In genomic region chr19:5959260-5960004, GRCh38 we compare ENCODE assay signal across 10 cellular contexts. TPM values are rescaled to one million over a fixed set of nuclear protein-coding genes. Genes with fewer than 3 reads are reported as not detected.
A peak's percentile ranks its signal among the peaks of the same experiment; 100 is the strongest.
DNase-seq lines count a peak whose midpoint lies in the region; ATAC-seq and TF ChIP-seq lines count a peak whose summit lies in the region.
"Had no signal": no experiment of that assay in that cellular context is flagged by ENCODE, and none has a peak within 500 bp of the region (broad histone marks: within the 10 kb centered on the region; RNA-seq: fewer than 3 reads in every experiment).

No MANE protein-coding gene starts in this region.

- H3K4me3 Mint-ChIP-seq in natural killer cell: peak overlapping the region; percentile 49
- no peak overlapping the region for H3K4me3 Mint-ChIP-seq in natural killer cell treated with Interleukin-12 subunit alpha and Interleukin-12 subunit beta and Interleukin-15 and Interleukin-18, amount 100 ng/mL, for 72 hours
- H3K4me3 Mint-ChIP-seq in central memory CD8-positive, alpha-beta T cell: no peak overlapping the region
- H3K4me3 Mint-ChIP-seq in naive thymus-derived CD8-positive, alpha-beta T cell: peak overlapping the region in 7 of 10 donors; percentile 22 to 88 (median 70)

- no peaks in the 10 kb centered on the region for H3K36me3 Mint-ChIP-seq in natural killer cell
- no peaks in the 10 kb centered on the region for H3K36me3 Mint-ChIP-seq in natural killer cell treated with Interleukin-12 subunit alpha and Interleukin-12 subunit beta and Interleukin-15 and Interleukin-18, amount 100 ng/mL, for 72 hours
- peaks cover 12% of the 10 kb centered on the region for H3K36me3 Mint-ChIP-seq in central memory CD8-positive, alpha-beta T cell (ENCODE audit: insufficient read depth)
- H3K36me3 Mint-ChIP-seq in naive thymus-derived CD8-positive, alpha-beta T cell: peaks cover 0 to 6% (median 0%) of the 10 kb centered on the region in 3 donors

- peak overlapping the region; percentile 94 to 96 for H3K27ac Mint-ChIP-seq in natural killer cell
- peak overlapping the region in 1 of 2 donors; percentile 28 for H3K27ac Mint-ChIP-seq in natural killer cell treated with Interleukin-12 subunit alpha and Interleukin-12 subunit beta and Interleukin-15 and Interleukin-18, amount 100 ng/mL, for 72 hours
- H3K27ac Mint-ChIP-seq in central memory CD8-positive, alpha-beta T cell (ENCODE audit: low read depth): peak overlapping the region; percentile 94
- peak overlapping the region; percentile 95 to 100 (median 100) for H3K27ac Mint-ChIP-seq in naive thymus-derived CD8-positive, alpha-beta T cell

- no peaks in the 10 kb centered on the region for H3K27me3 Mint-ChIP-seq in natural killer cell (ENCODE audit: low read depth in 2 of 2)
- no peaks in the 10 kb centered on the region for H3K27me3 Mint-ChIP-seq in natural killer cell treated with Interleukin-12 subunit alpha and Interleukin-12 subunit beta and Interleukin-15 and Interleukin-18, amount 100 ng/mL, for 72 hours
- no peaks in the 10 kb centered on the region for H3K27me3 Mint-ChIP-seq in central memory CD8-positive, alpha-beta T cell
- no peaks in the 10 kb centered on the region for H3K27me3 Mint-ChIP-seq in naive thymus-derived CD8-positive, alpha-beta T cell

- peaks cover 62 to 82% of the 10 kb centered on the region in 2 donors for H3K4me1 Mint-ChIP-seq in natural killer cell
- peaks cover 50 to 62% of the 10 kb centered on the region in 2 donors for H3K4me1 Mint-ChIP-seq in natural killer cell treated with Interleukin-12 subunit alpha and Interleukin-12 subunit beta and Interleukin-15 and Interleukin-18, amount 100 ng/mL, for 72 hours (ENCODE audit: low read depth in 2 of 2)
- peaks cover 74% of the 10 kb centered on the region for H3K4me1 Mint-ChIP-seq in central memory CD8-positive, alpha-beta T cell
- peaks cover 39 to 97% (median 90%) of the 10 kb centered on the region in 4 donors for H3K4me1 Mint-ChIP-seq in naive thymus-derived CD8-positive, alpha-beta T cell

- no peaks in the 10 kb centered on the region for H3K9me3 Mint-ChIP-seq in natural killer cell
- H3K9me3 Mint-ChIP-seq in natural killer cell treated with Interleukin-12 subunit alpha and Interleukin-12 subunit beta and Interleukin-15 and Interleukin-18, amount 100 ng/mL, for 72 hours: no peaks in the 10 kb centered on the region
- no peaks in the 10 kb centered on the region for H3K9me3 Mint-ChIP-seq in central memory CD8-positive, alpha-beta T cell
- no peaks in the 10 kb centered on the region for H3K9me3 Mint-ChIP-seq in naive thymus-derived CD8-positive, alpha-beta T cell

- no peak for DNase-seq in natural killer cell
- DNase-seq in natural killer cell treated with Interleukin-12 subunit alpha and Interleukin-12 subunit beta and Interleukin-15 and Interleukin-18, amount 100 ng/mL, for 72 hours (ENCODE audit: low spot score): no peak
- DNase-seq in central memory CD8-positive, alpha-beta T cell (ENCODE audit: low spot score in 2 of 2): no peak
- no peak for DNase-seq in naive thymus-derived CD8-positive, alpha-beta T cell
- no peak for DNase-seq in NCI-H2196 treated with DMSO at 0.1 percent for 48 hours (lab: John Stamatoyannopoulos, UW; ENCODE audit: unreplicated experiment)
- no peak for DNase-seq in retina
- no peak for DNase-seq in 8988T
- DNase-seq: NCI-H1048; stimulated activated CD4-positive, alpha-beta T cell treated with anti-CD3 and anti-CD28 coated beads, Interleukin-15, amount 100 ng/mL, for 24 hours had no signal

- ATAC-seq in natural killer cell (no peak), HG02571 (IDR thresholded peaks at IDR 0.05; ENCODE audit: unreplicated experiment) (no peak)
- no peak for ATAC-seq in natural killer cell treated with Interleukin-12 subunit alpha and Interleukin-12 subunit beta and Interleukin-15 and Interleukin-18, amount 100 ng/mL, for 72 hours
- no peak for ATAC-seq in central memory CD8-positive, alpha-beta T cell (replicated peaks; ENCODE audit: extremely low read depth, poor library complexity, severe bottlenecking)
- ATAC-seq in naive thymus-derived CD8-positive, alpha-beta T cell: no peak

- intact Hi-C loops in natural killer cell (cut with micrococcal nuclease): no loop called here

- TF ChIP-seq CTCF in natural killer cell (IDR thresholded peaks at IDR 0.05): no peak

- POLR2A ChIA-PET in naive thymus-derived CD8-positive, alpha-beta T cell (lab: Charles Lee): interaction anchor here (0.6 to 6.0 kb wide), 5 partner anchors 9 to 131 kb away, joined by 3 to 81 read pairs (median 6); partner anchors contain the start of genes NDUFA11 and VMAC

RNA-seq across cellular contexts. Expression of gene RANBP3, which starts 18.5 kb away (rescaled TPM):
- 10 to 100 TPM; 73.9 to 95.2 (median 89.7) TPM for total RNA-seq in natural killer cell
- 100 to 1,000 TPM in 1 of 2 donors, 10 to 100 TPM in 1; 96.5 to 119 TPM for total RNA-seq in natural killer cell treated with Interleukin-12 subunit alpha and Interleukin-12 subunit beta and Interleukin-15 and Interleukin-18, amount 100 ng/mL, for 72 hours
- total RNA-seq in naive thymus-derived CD8-positive, alpha-beta T cell: 100 to 1,000 TPM; 128 to 145 TPM
- polyA plus RNA-seq in naive thymus-derived CD8-positive, alpha-beta T cell: 10 to 100 TPM in 1 of 3 donors, 1 to 10 TPM in 2; 7.7 to 13.0 (median 9.1) TPM

RNA-seq across cellular contexts. Expression of gene CAPS, which starts 45.4 kb away (rescaled TPM):
- 10 to 100 TPM; 34.0 to 41.6 (median 38.3) TPM for total RNA-seq in natural killer cell
- total RNA-seq in natural killer cell treated with Interleukin-12 subunit alpha and Interleukin-12 subunit beta and Interleukin-15 and Interleukin-18, amount 100 ng/mL, for 72 hours: 1 to 10 TPM; 7.6 to 8.6 TPM
- 10 to 100 TPM; 55.9 to 58.3 TPM for total RNA-seq in naive thymus-derived CD8-positive, alpha-beta T cell
- polyA plus RNA-seq in naive thymus-derived CD8-positive, alpha-beta T cell: 1 to 10 TPM; 1.3 to 2.8 (median 2.0) TPM

RNA-seq across cellular contexts. Expression of gene VMAC, which starts 54.8 kb away (rescaled TPM):
- total RNA-seq in natural killer cell: 10 to 100 TPM; 21.1 to 26.3 (median 24.2) TPM
- total RNA-seq in natural killer cell treated with Interleukin-12 subunit alpha and Interleukin-12 subunit beta and Interleukin-15 and Interleukin-18, amount 100 ng/mL, for 72 hours: 1 to 10 TPM; 4.4 to 6.7 TPM
- total RNA-seq in naive thymus-derived CD8-positive, alpha-beta T cell: 10 to 100 TPM; 32.7 to 34.5 TPM
- polyA plus RNA-seq in naive thymus-derived CD8-positive, alpha-beta T cell: 1 to 10 TPM; 6.2 to 8.4 (median 7.0) TPM

RNA-seq across cellular contexts. Expression of gene NDUFA11, which starts 55.8 kb away (rescaled TPM):
- 100 to 1,000 TPM; 111 to 115 (median 113) TPM for total RNA-seq in natural killer cell
- 100 to 1,000 TPM; 170 to 189 TPM for total RNA-seq in natural killer cell treated with Interleukin-12 subunit alpha and Interleukin-12 subunit beta and Interleukin-15 and Interleukin-18, amount 100 ng/mL, for 72 hours
- 100 to 1,000 TPM; 116 to 131 TPM for total RNA-seq in naive thymus-derived CD8-positive, alpha-beta T cell
- polyA plus RNA-seq in naive thymus-derived CD8-positive, alpha-beta T cell: 100 to 1,000 TPM; 374 to 404 (median 395) TPM

Comparison
In these comparisons a context has a peak if more than half of its experiments do, and no peak if none do; other contexts are left out.
1. H3K4me3 Mint-ChIP-seq: peak in natural killer cell (single experiment) and naive thymus-derived CD8-positive, alpha-beta T cell (7 of 10); none in natural killer cell treated with Interleukin-12 subunit alpha and Interleukin-12 subunit beta and Interleukin-15 and Interleukin-18, amount 100 ng/mL, for 72 hours (single experiment) and central memory CD8-positive, alpha-beta T cell (single experiment).